Comparison of ENCODE assay signal across 8 cellular contexts in genomic region chr2:241733391-241734207, GRCh38. TPM values are rescaled to one million over a fixed set of nuclear protein-coding genes. Genes with fewer than 3 reads are reported as not detected.
DNase-seq lines count a peak whose midpoint lies in the region; ATAC-seq and TF ChIP-seq lines count a peak whose summit lies in the region.

No MANE protein-coding gene starts in this region.

- H3K27me3 ChIP-seq in GM06990 (replicated peaks; ENCODE audit: control insufficient read depth, insufficient read depth, low read length) (no peaks in the 10 kb centered on the region), RWPE2 (ENCODE audit: insufficient read depth, poor library complexity, severe bottlenecking) (no peaks in the 10 kb centered on the region), psoas muscle (ENCODE audit: insufficient read depth in 3 of 3, low read length in 2 of 3) (no peaks in the 10 kb centered on the region)

- TF ChIP-seq CTCF in GM06990 (IDR thresholded peaks at IDR 0.05; ENCODE audit: insufficient read depth, low read length, poor library complexity, severe bottlenecking) (no peak), RWPE2 (IDR thresholded peaks at IDR 0.05; ENCODE audit: poor library complexity, severe bottlenecking) (no peak), fibroblast of pulmonary artery (IDR thresholded peaks at IDR 0.05; ENCODE audit: low read length, missing control alignments) (no peak), psoas muscle (IDR thresholded peaks at IDR 0.05) (no peak)

- H3K9me3 ChIP-seq in RWPE2 (ENCODE audit: severe bottlenecking) (no peaks in the 10 kb centered on the region), psoas muscle (no peaks in the 10 kb centered on the region)

- H3K4me1 ChIP-seq in RWPE2 (ENCODE audit: insufficient read depth, poor library complexity, severe bottlenecking) (peaks cover 22% of the 10 kb centered on the region), psoas muscle (peaks cover 12% of the 10 kb centered on the region)

- ATAC-seq in RWPE2 (ENCODE audit: low read depth) (peak; percentile 56), psoas muscle (no peak), GM21447 (IDR thresholded peaks at IDR 0.05; ENCODE audit: unreplicated experiment) (no peak)

- H3K36me3 ChIP-seq in GM06990 (ENCODE audit: control insufficient read depth, insufficient read depth, low read length) (peaks cover 2% of the 10 kb centered on the region; the same call in 1 of the 2 replicates), RWPE2 (ENCODE audit: low read depth) (0 out of 2 replicates have a peak, but pooled peaks cover 5% of the 10 kb centered on the region), psoas muscle (ENCODE audit: insufficient read depth in 1 of 2, low read depth in 1 of 2) (peaks cover 0 to 4% of the 10 kb centered on the region in 2 donors)

- peak overlapping the region; percentile 54; the same call in 1 of the 2 replicates for H3K4me3 ChIP-seq in GM06990 (replicated peaks; ENCODE audit: low read depth, low read length)
- H3K4me3 ChIP-seq in RWPE2 (ENCODE audit: severe bottlenecking) = peak overlapping the region; percentile 93
- H3K4me3 ChIP-seq in fibroblast of pulmonary artery (replicated peaks; ENCODE audit: low read depth, low read length) = peak overlapping the region; percentile 48
- peak overlapping the region; percentile 92 for H3K4me3 ChIP-seq in psoas muscle

- DNase-seq in GM06990 (ENCODE audit: extremely low read depth, insufficient read length) = no peak
- DNase-seq in RWPE2 (ENCODE audit: low spot score) = no peak
- DNase-seq in fibroblast of pulmonary artery (ENCODE audit: low read depth) = no peak
- DNase-seq in psoas muscle = no peak
- no peak for DNase-seq in RPMI8226
- no peak for DNase-seq in NCI-H2196 treated with DMSO at 0.1 percent for 48 hours (lab: John Stamatoyannopoulos, UW; ENCODE audit: unreplicated experiment)
- no peak for DNase-seq in NCI-H2227 treated with DMSO at 0.1 percent for 48 hours (lab: John Stamatoyannopoulos, UW)

- WGBS in psoas muscle, 3 donors = 79 to 84% (median 80%) methylated on average over 23 of the region's 23 CpGs

- intact Hi-C loops in psoas muscle (cut with DNase I) = loop anchor here (5.0 to 10.0 kb wide), 3 partner anchors 46 to 879 kb away; partner anchors contain the start of gene DTYMK (in 1 of the 2)

- H3K27ac ChIP-seq in RWPE2 (ENCODE audit: poor library complexity, severe bottlenecking) (peak overlapping the region; percentile 69), psoas muscle (peak overlapping the region; percentile 89)

RNA-seq across cellular contexts. Expression of gene D2HGDH, which starts 0.8 kb away (rescaled TPM):
- 10 to 100 TPM; 20.3 to 31.0 (median 23.6) TPM for total RNA-seq in psoas muscle
- polyA plus RNA-seq in psoas muscle = 10 to 100 TPM; 14.1 to 15.6 (median 14.9) TPM

RNA-seq across cellular contexts. Expression of gene ING5, which starts 31.8 kb away (rescaled TPM):
- 10 to 100 TPM; 16.7 to 20.5 (median 17.9) TPM for total RNA-seq in psoas muscle
- 10 to 100 TPM; 14.5 to 25.4 (median 22.9) TPM for polyA plus RNA-seq in psoas muscle

RNA-seq across cellular contexts. Expression of gene GAL3ST2, which starts 43.0 kb away (rescaled TPM):
- total RNA-seq in psoas muscle = under 1 TPM in 1 of 4 donors, not detected in 3; 0.16 TPM
- polyA plus RNA-seq in psoas muscle = under 1 TPM in 1 of 3 donors, not detected in 2; 0.14 TPM

RNA-seq across cellular contexts. Expression of gene DTYMK, which starts 47.0 kb away (rescaled TPM):
- total RNA-seq in psoas muscle = 1 to 10 TPM; 6.4 to 8.5 (median 6.7) TPM
- polyA plus RNA-seq in psoas muscle = 10 to 100 TPM in 2 of 3 donors, 1 to 10 TPM in 1; 8.1 to 24.6 (median 20.0) TPM
